23 cellular contexts compared by ENCODE assay signal in the genomic region with DNA sequence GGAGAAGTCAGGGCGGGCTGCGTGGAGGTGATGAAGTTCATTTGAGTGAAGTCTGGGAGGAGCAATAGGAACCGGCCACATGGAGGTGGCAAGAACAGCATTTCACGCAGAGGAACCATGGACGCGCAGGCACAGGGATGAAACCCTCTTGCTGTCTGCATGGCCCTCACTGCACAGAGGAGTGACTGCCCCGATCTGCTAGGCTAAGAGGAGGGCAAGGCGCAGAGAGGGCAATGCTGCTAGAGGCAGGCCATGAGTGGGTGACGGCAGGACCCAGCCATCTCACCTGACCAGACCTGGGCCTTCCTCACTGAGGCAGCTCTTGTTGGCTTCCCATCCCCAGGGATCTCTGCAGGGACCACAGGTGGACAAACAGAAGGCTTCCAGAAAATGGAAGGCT.
"Had no signal": no experiment of that assay in that cellular context is flagged by ENCODE, and none has a peak within 500 bp of the region (broad histone marks: within the 10 kb centered on the region; RNA-seq: fewer than 3 reads in every experiment).

No MANE protein-coding gene starts in this region.

- H3K27ac ChIP-seq: adrenal gland, breast epithelium, KMS-11, Peyer's patch, RWPE1, SJSA1, WERI-Rb-1 had no signal

- H3K4me1 Mint-ChIP-seq: activated CD4-positive, alpha-beta T cell treated with anti-CD3 and anti-CD28 coated beads for 36 hours; activated naive CD8-positive, alpha-beta T cell treated with anti-CD3 and anti-CD28 coated beads, Interleukin-2, amount 10 ng/mL, durations not matched to agents 7 days and 5 days had no signal

- H3K36me3 ChIP-seq: adrenal gland, breast epithelium, Peyer's patch, SJSA1, WERI-Rb-1 had no signal

- DNase-seq: activated CD4-positive, alpha-beta T cell treated with anti-CD3 and anti-CD28 coated beads for 36 hours; activated CD8-positive, alpha-beta memory T cell treated with anti-CD3 and anti-CD28 coated beads, Interleukin-2, amount 50 U/mL, for 48 hours; activated CD8-positive, alpha-beta T cell treated with anti-CD3 and anti-CD28 coated beads, Interleukin-2, amount 10 ng/mL, durations not matched to agents 7 days and 5 days; activated naive CD4-positive, alpha-beta T cell treated with anti-CD3 and anti-CD28 coated beads, Interleukin-2, amount 50 U/mL, for 16 hours; activated naive CD8-positive, alpha-beta T cell treated with anti-CD3 and anti-CD28 coated beads, Interleukin-2, amount 10 ng/mL, durations not matched to agents 7 days and 5 days; activated T-cell treated with anti-CD3 and anti-CD28 coated beads, Interleukin-2, amount 50 U/mL, for 1 hour; adrenal gland; anterior cingulate cortex; caudate nucleus; NCI-H1105 treated with DMSO at 0.1 percent for 48 hours; NCI-H1436 treated with DMSO at 0.1 percent for 48 hours; NCI-H187; NCI-H2081; NCI-H510A treated with DMSO at 0.1 percent for 48 hours; NCI-H69; Peyer's patch; SHP77; T-cell; WERI-Rb-1 had no signal

- H3K4me2 ChIP-seq: KMS-11 had no signal

- H3K27me3 ChIP-seq: Peyer's patch had no signal

- H3K4me3 Mint-ChIP-seq: activated CD4-positive, alpha-beta T cell treated with anti-CD3 and anti-CD28 coated beads for 36 hours; activated CD8-positive, alpha-beta T cell treated with anti-CD3 and anti-CD28 coated beads, Interleukin-2, amount 10 ng/mL, durations not matched to agents 7 days and 5 days; activated naive CD8-positive, alpha-beta T cell treated with anti-CD3 and anti-CD28 coated beads, Interleukin-2, amount 10 ng/mL, durations not matched to agents 7 days and 5 days; T-cell had no signal

- H3K36me3 Mint-ChIP-seq: activated naive CD8-positive, alpha-beta T cell treated with anti-CD3 and anti-CD28 coated beads, Interleukin-2, amount 10 ng/mL, durations not matched to agents 7 days and 5 days; T-cell had no signal

- H3K9me3 Mint-ChIP-seq: activated naive CD8-positive, alpha-beta T cell treated with anti-CD3 and anti-CD28 coated beads, Interleukin-2, amount 10 ng/mL, durations not matched to agents 7 days and 5 days; T-cell had no signal

- ATAC-seq: activated CD4-positive, alpha-beta T cell treated with anti-CD3 and anti-CD28 coated beads for 36 hours; activated CD8-positive, alpha-beta T cell treated with anti-CD3 and anti-CD28 coated beads, Interleukin-2, amount 10 ng/mL, durations not matched to agents 7 days and 5 days; T-cell had no signal

- H3K4me3 ChIP-seq: adrenal gland, breast epithelium, Peyer's patch, SJSA1 had no signal

- H3K9ac ChIP-seq: KMS-11 had no signal

- H3K9me3 ChIP-seq: adrenal gland, Peyer's patch, SJSA1 had no signal

- H3K27ac Mint-ChIP-seq: activated CD4-positive, alpha-beta T cell treated with anti-CD3 and anti-CD28 coated beads for 36 hours; activated CD8-positive, alpha-beta T cell treated with anti-CD3 and anti-CD28 coated beads, Interleukin-2, amount 10 ng/mL, durations not matched to agents 7 days and 5 days; activated naive CD8-positive, alpha-beta T cell treated with anti-CD3 and anti-CD28 coated beads, Interleukin-2, amount 10 ng/mL, durations not matched to agents 7 days and 5 days; T-cell had no signal

- H3K4me1 ChIP-seq: adrenal gland, breast epithelium, Peyer's patch, SJSA1 had no signal
